ENCODE assay signal across 35 cellular contexts in the genomic region with DNA sequence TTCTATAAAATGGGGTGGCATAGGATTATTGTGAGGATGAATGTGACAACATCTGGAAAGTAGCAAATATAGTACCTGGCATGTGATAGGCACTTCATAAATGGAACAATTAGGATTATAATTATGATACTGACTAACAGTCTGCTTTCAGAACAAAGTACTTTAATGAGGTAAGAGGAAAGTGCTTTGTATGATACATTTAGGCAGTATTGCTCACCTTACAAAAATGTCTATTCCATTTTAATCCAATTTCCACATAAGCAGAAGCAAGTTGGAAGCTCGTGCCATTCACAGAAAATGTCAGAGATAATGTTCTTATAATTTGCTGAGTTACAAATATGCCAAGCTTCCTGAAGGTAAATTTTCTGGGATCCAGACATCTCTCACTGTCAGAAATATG.
"Had no signal": no experiment of that assay in that cellular context is flagged by ENCODE, and none has a peak within 500 bp of the region (broad histone marks: within the 10 kb centered on the region; RNA-seq: fewer than 3 reads in every experiment).

No MANE protein-coding gene starts in this region.

- DNase-seq: activated B cell treated with CpG ODN at 0.5 μM for 24 hours; activated CD4-positive, alpha-beta memory T cell treated with anti-CD3 and anti-CD28 coated beads for 36 hours; activated CD4-positive, alpha-beta T cell treated with anti-CD3 and anti-CD28 coated beads for 4 hours; activated CD4-positive, alpha-beta T cell treated with anti-CD3 and anti-CD28 coated beads, Interleukin-2, amount 10 ng/mL, durations not matched to agents 24 days and 14 days; activated CD4-positive, alpha-beta T cell treated with anti-CD3 and anti-CD28 coated beads, Interleukin-2, amount 50 U/mL, for 1 hour; activated CD4-positive, alpha-beta T cell treated with anti-CD3 and anti-CD28 coated beads, Interleukin-2, amount 50 U/mL, for 4 hours; activated CD4-positive, CD25-positive, alpha-beta regulatory T cell treated with anti-CD3 and anti-CD28 coated beads, Interleukin-2, amount 50 U/mL, for 72 hours; activated CD8-positive, alpha-beta memory T cell treated with anti-CD3 and anti-CD28 coated beads, Interleukin-2, amount 50 U/mL, for 4 hours; activated CD8-positive, alpha-beta T cell treated with anti-CD3 and anti-CD28 coated beads for 36 hours; activated effector memory CD4-positive, alpha-beta T cell treated with anti-CD3 and anti-CD28 coated beads, Interleukin-2, amount 50 U/mL, for 16 hours; activated gamma-delta T cell treated with Interleukin-2 at 50 U/mL for 16 hours; activated naive CD4-positive, alpha-beta T cell; activated naive CD4-positive, alpha-beta T cell treated with anti-CD3 and anti-CD28 coated beads for 36 hours; activated naive CD4-positive, alpha-beta T cell treated with anti-CD3 and anti-CD28 coated beads, Interleukin-2, amount 50 U/mL, for 16 hours; activated naive CD8-positive, alpha-beta T cell treated with anti-CD3 and anti-CD28 coated beads for 36 hours; activated T-cell treated with anti-CD3 and anti-CD28 coated beads for 4 hours; activated T-cell treated with anti-CD3 and anti-CD28 coated beads, Interleukin-2, amount 50 U/mL, for 1 hour; activated T-cell treated with anti-CD3 and anti-CD28 coated beads, Interleukin-2, amount 50 U/mL, for 4 hours; activated T-cell treated with anti-CD3 and anti-CD28 coated beads, Interleukin-2, amount 50 U/mL, for 72 hours; adrenal gland; amniotic stem cell; aorta; body of pancreas; brain microvascular endothelial cell; central memory CD4-positive, alpha-beta T cell; T-helper 1 cell; T-helper 2 cell; T-helper 9 cell had no signal

- H3K27ac ChIP-seq: adrenal gland, body of pancreas, brain microvascular endothelial cell, breast epithelium, VCaP had no signal

- H3K27ac Mint-ChIP-seq: activated B cell treated with CpG ODN at 0.5 μM for 24 hours; activated CD4-positive, alpha-beta memory T cell treated with anti-CD3 and anti-CD28 coated beads for 36 hours; activated CD4-positive, alpha-beta T cell treated with anti-CD3 and anti-CD28 coated beads, Interleukin-2, amount 10 ng/mL, durations not matched to agents 24 days and 14 days; activated CD8-positive, alpha-beta T cell treated with anti-CD3 and anti-CD28 coated beads for 36 hours; activated naive CD4-positive, alpha-beta T cell treated with anti-CD3 and anti-CD28 coated beads for 36 hours; activated naive CD4-positive, alpha-beta T cell treated with anti-CD3 and anti-CD28 coated beads, Interleukin-2, amount 50 U/mL, for 72 hours; activated naive CD8-positive, alpha-beta T cell treated with anti-CD3 and anti-CD28 coated beads for 36 hours; activated T-cell treated with anti-CD3 and anti-CD28 coated beads, Interleukin-2, amount 50 U/mL, for 72 hours; activated T-helper 1 cell treated with anti-CD3 and anti-CD28 coated beads, Interleukin-12 subunit alpha, Interleukin-12 subunit beta, Interleukin-2, Interleukin-4 antibody, amounts not matched to agents 30 ng/mL and 10 ng/mL and 1 ng/mL, durations not matched to agents 14 hours and 24 hours and 36 hours; activated T-helper 17 cell treated with anti-CD3 and anti-CD28 coated beads, Interleukin-2, amount 50 U/mL, for 72 hours; T-helper 1 cell treated with Interleukin-12 subunit alpha and Interleukin-12 subunit beta and Interleukin-4 antibody, amounts not matched to agents 30 μg/mL and 1 μg/mL, for 36 hours; T-helper 2 cell treated with Interferon-gamma antibody and Interleukin-4, amounts not matched to agents 5 μg/mL and 100 μg/mL, for 36 hours had no signal

- H3K9me3 Mint-ChIP-seq: activated CD4-positive, alpha-beta T cell treated with anti-CD3 and anti-CD28 coated beads, Interleukin-2, amount 10 ng/mL, durations not matched to agents 24 days and 14 days; activated naive CD4-positive, alpha-beta T cell treated with anti-CD3 and anti-CD28 coated beads for 36 hours; activated naive CD4-positive, alpha-beta T cell treated with anti-CD3 and anti-CD28 coated beads, Interleukin-2, amount 50 U/mL, for 72 hours; activated T-cell treated with anti-CD3 and anti-CD28 coated beads, Interleukin-2, amount 50 U/mL, for 4 hours; activated T-cell treated with anti-CD3 and anti-CD28 coated beads, Interleukin-2, amount 50 U/mL, for 72 hours; activated T-helper 1 cell treated with anti-CD3 and anti-CD28 coated beads, Interleukin-12 subunit alpha, Interleukin-12 subunit beta, Interleukin-2, Interleukin-4 antibody, amounts not matched to agents 30 ng/mL and 10 ng/mL and 1 ng/mL, durations not matched to agents 14 hours and 24 hours and 36 hours; activated T-helper 17 cell treated with anti-CD3 and anti-CD28 coated beads, Interleukin-2, amount 50 U/mL, for 72 hours; T-helper 1 cell treated with Interleukin-12 subunit alpha and Interleukin-12 subunit beta and Interleukin-4 antibody, amounts not matched to agents 30 μg/mL and 1 μg/mL, for 36 hours; T-helper 2 cell treated with Interferon-gamma antibody and Interleukin-4, amounts not matched to agents 5 μg/mL and 100 μg/mL, for 36 hours had no signal

- ATAC-seq: activated CD8-positive, alpha-beta T cell treated with anti-CD3 and anti-CD28 coated beads for 36 hours; activated naive CD4-positive, alpha-beta T cell treated with anti-CD3 and anti-CD28 coated beads, Interleukin-2, amount 50 U/mL, for 72 hours; activated T-cell treated with anti-CD3 and anti-CD28 coated beads, Interleukin-2, amount 50 U/mL, for 4 hours; activated T-cell treated with anti-CD3 and anti-CD28 coated beads, Interleukin-2, amount 50 U/mL, for 72 hours; activated T-helper 17 cell treated with anti-CD3 and anti-CD28 coated beads, Interleukin-2, amount 50 U/mL, for 72 hours; body of pancreas had no signal

- H3K4me1 ChIP-seq: adrenal gland, body of pancreas, breast epithelium had no signal

- H3K9me3 ChIP-seq: adrenal gland, body of pancreas, breast epithelium had no signal

- H3K4me1 Mint-ChIP-seq: activated B cell treated with CpG ODN at 0.5 μM for 24 hours; activated CD4-positive, alpha-beta T cell treated with anti-CD3 and anti-CD28 coated beads, Interleukin-2, amount 10 ng/mL, durations not matched to agents 24 days and 14 days; activated naive CD8-positive, alpha-beta T cell treated with anti-CD3 and anti-CD28 coated beads for 36 hours; activated T-helper 17 cell treated with anti-CD3 and anti-CD28 coated beads, Interleukin-2, amount 50 U/mL, for 72 hours had no signal

- H3K4me3 Mint-ChIP-seq: activated B cell treated with CpG ODN at 0.5 μM for 24 hours; activated CD4-positive, alpha-beta memory T cell treated with anti-CD3 and anti-CD28 coated beads for 36 hours; activated CD4-positive, alpha-beta T cell treated with anti-CD3 and anti-CD28 coated beads, Interleukin-2, amount 10 ng/mL, durations not matched to agents 24 days and 14 days; activated CD8-positive, alpha-beta T cell treated with anti-CD3 and anti-CD28 coated beads for 36 hours; activated naive CD4-positive, alpha-beta T cell treated with anti-CD3 and anti-CD28 coated beads for 36 hours; activated naive CD8-positive, alpha-beta T cell treated with anti-CD3 and anti-CD28 coated beads for 36 hours; activated T-cell treated with anti-CD3 and anti-CD28 coated beads, Interleukin-2, amount 50 U/mL, for 4 hours; activated T-cell treated with anti-CD3 and anti-CD28 coated beads, Interleukin-2, amount 50 U/mL, for 72 hours; activated T-helper 1 cell treated with anti-CD3 and anti-CD28 coated beads, Interleukin-12 subunit alpha, Interleukin-12 subunit beta, Interleukin-2, Interleukin-4 antibody, amounts not matched to agents 30 ng/mL and 10 ng/mL and 1 ng/mL, durations not matched to agents 14 hours and 24 hours and 36 hours; activated T-helper 17 cell treated with anti-CD3 and anti-CD28 coated beads, Interleukin-2, amount 50 U/mL, for 72 hours; T-helper 1 cell treated with Interleukin-12 subunit alpha and Interleukin-12 subunit beta and Interleukin-4 antibody, amounts not matched to agents 30 μg/mL and 1 μg/mL, for 36 hours; T-helper 2 cell treated with Interferon-gamma antibody and Interleukin-4, amounts not matched to agents 5 μg/mL and 100 μg/mL, for 36 hours had no signal

- H3K27me3 ChIP-seq: body of pancreas, brain microvascular endothelial cell, breast epithelium had no signal

- H3K36me3 ChIP-seq: adrenal gland, brain microvascular endothelial cell, breast epithelium had no signal

- H3K4me3 ChIP-seq: adrenal gland, body of pancreas, breast epithelium had no signal
